17 cellular contexts compared by ENCODE assay signal in genomic region chr11:69372589-69373250, GRCh38.
DNase-seq lines count a peak whose midpoint lies in the region; ATAC-seq and TF ChIP-seq lines count a peak whose summit lies in the region.
"Had no signal": no experiment of that assay in that cellular context is flagged by ENCODE, and none has a peak within 500 bp of the region (broad histone marks: within the 10 kb centered on the region; RNA-seq: fewer than 3 reads in every experiment).

No MANE protein-coding gene starts in this region.

- H3K27me3 Mint-ChIP-seq in activated CD8-positive, alpha-beta T cell treated with anti-CD3 and anti-CD28 coated beads, Interleukin-2, amount 10 ng/mL, durations not matched to agents 7 days and 5 days (ENCODE audit: low read depth) = no peaks in the 10 kb centered on the region

- CTCF ChIA-PET in activated CD8-positive, alpha-beta T cell treated with anti-CD3 and anti-CD28 coated beads, Interleukin-2, amount 10 ng/mL, durations not matched to agents 7 days and 5 days (lab: Charles Lee) = no interaction called here

- intact Hi-C loops in left ventricle myocardium inferior (cut with micrococcal nuclease) = no loop called here
- intact Hi-C loops in right cardiac atrium (cut with DNase I) = no loop called here
- intact Hi-C loops in transverse colon (cut with DNase I; ENCODE audit: low total_unique reads) = no loop called here

- no peak for ATAC-seq in right cardiac atrium
- no peak for ATAC-seq in activated CD8-positive, alpha-beta T cell treated with anti-CD3 and anti-CD28 coated beads, Interleukin-2, amount 10 ng/mL, durations not matched to agents 7 days and 5 days
- ATAC-seq: activated CD4-positive, CD25-positive, alpha-beta regulatory T cell treated with anti-CD3 and anti-CD28 coated beads, Interleukin-2, amount 50 U/mL, for 24 hours; activated naive CD8-positive, alpha-beta T cell treated with anti-CD3 and anti-CD28 coated beads, Interleukin-2, amount 50 U/mL, for 24 hours; esophagus mucosa; gastroesophageal sphincter had no signal

- H3K36me3 Mint-ChIP-seq in activated CD8-positive, alpha-beta T cell treated with anti-CD3 and anti-CD28 coated beads, Interleukin-2, amount 10 ng/mL, durations not matched to agents 7 days and 5 days (ENCODE audit: low read depth) = no peaks in the 10 kb centered on the region

- 94% methylated on average over 13 of the region's 13 CpGs for WGBS in right cardiac atrium
- 73 to 93% methylated on average over 2 to 13 of the region's 13 CpGs for WGBS in transverse colon (ENCODE audit: low coverage in 1 of 2), 2 donors

- H3K4me1 ChIP-seq in left ventricle myocardium inferior (peaks cover 9% of the 10 kb centered on the region), right cardiac atrium (ENCODE audit: control insufficient read depth, insufficient read depth, low read length) (no peaks in the 10 kb centered on the region), right atrium auricular region (no peaks in the 10 kb centered on the region), transverse colon (peaks cover 14 to 40% (median 32%) of the 10 kb centered on the region in 4 donors)
- H3K4me1 ChIP-seq: gastroesophageal sphincter had no signal

- H3K27me3 ChIP-seq in left ventricle myocardium inferior (ENCODE audit: low read depth) (no peaks in the 10 kb centered on the region), right cardiac atrium (ENCODE audit: control insufficient read depth, insufficient read depth) (no peaks in the 10 kb centered on the region), right atrium auricular region (no peaks in the 10 kb centered on the region), transverse colon (no peaks in the 10 kb centered on the region)

- in situ Hi-C loops in transverse colon (cut with MboI; ENCODE audit: low pct_ligation_motif_present in 1 of 4, low pct_unique_long_range_greater_than_20kb in 1 of 4, low sequenced_read_pairs in 3 of 4) = no loop called here

- TF ChIP-seq CTCF in left ventricle myocardium inferior (IDR thresholded peaks at IDR 0.05; ENCODE audit: borderline replicate concordance) (no peak), right atrium auricular region (IDR thresholded peaks at IDR 0.05) (no peak), transverse colon (IDR thresholded peaks at IDR 0.05) (no peak)

- no peak overlapping the region for H3K27ac Mint-ChIP-seq in activated CD8-positive, alpha-beta T cell treated with anti-CD3 and anti-CD28 coated beads, Interleukin-2, amount 10 ng/mL, durations not matched to agents 7 days and 5 days
- H3K27ac Mint-ChIP-seq: activated naive CD8-positive, alpha-beta T cell treated with anti-CD3 and anti-CD28 coated beads, Interleukin-2, amount 50 U/mL, for 24 hours had no signal

- H3K27ac ChIP-seq in left ventricle myocardium inferior (replicated peaks) (no peak overlapping the region), right cardiac atrium (ENCODE audit: low read length) (no peak overlapping the region), right atrium auricular region (no peak overlapping the region), transverse colon (no peak overlapping the region)
- H3K27ac ChIP-seq: dorsolateral prefrontal cortex, gastroesophageal sphincter had no signal

- TF ChIP-seq POLR2A in transverse colon (IDR thresholded peaks at IDR 0.05) = no peak

- no peaks in the 10 kb centered on the region for H3K36me3 ChIP-seq in left ventricle myocardium inferior
- H3K36me3 ChIP-seq in right atrium auricular region = no peaks in the 10 kb centered on the region
- H3K36me3 ChIP-seq in transverse colon = no peaks in the 10 kb centered on the region
- H3K36me3 ChIP-seq: gastroesophageal sphincter had no signal

- peaks cover 13% of the 10 kb centered on the region for H3K9me3 ChIP-seq in left ventricle myocardium inferior (replicated peaks)
- H3K9me3 ChIP-seq in right cardiac atrium (ENCODE audit: control insufficient read depth, low read length) = no peaks in the 10 kb centered on the region
- H3K9me3 ChIP-seq in right atrium auricular region = no peaks in the 10 kb centered on the region
- no peaks in the 10 kb centered on the region for H3K9me3 ChIP-seq in transverse colon
- H3K9me3 ChIP-seq: gastroesophageal sphincter had no signal

- no peak for TF ChIP-seq EP300 in transverse colon (IDR thresholded peaks at IDR 0.05; ENCODE audit: low read depth)

- H3K4me3 Mint-ChIP-seq in activated CD8-positive, alpha-beta T cell treated with anti-CD3 and anti-CD28 coated beads, Interleukin-2, amount 10 ng/mL, durations not matched to agents 7 days and 5 days = no peak overlapping the region
- H3K4me3 Mint-ChIP-seq: activated naive CD8-positive, alpha-beta T cell treated with anti-CD3 and anti-CD28 coated beads, Interleukin-2, amount 50 U/mL, for 24 hours had no signal

- DNase-seq in left ventricle myocardium inferior = peak; percentile 4
- no peak for DNase-seq in right cardiac atrium
- peak; percentile 23 for DNase-seq in NCI-H524 treated with DMSO at 0.1 percent for 48 hours (lab: John Stamatoyannopoulos, UW)
- DNase-seq in right atrium auricular region (ENCODE audit: low spot score) = peak; percentile 32
- DNase-seq in transverse colon = peak; percentile 5
- no peak for DNase-seq in NCI-H82 (lab: John Stamatoyannopoulos, UW)
- DNase-seq in activated CD8-positive, alpha-beta T cell treated with anti-CD3 and anti-CD28 coated beads, Interleukin-2, amount 10 ng/mL, durations not matched to agents 7 days and 5 days = no peak
- no peak for DNase-seq in T-helper 1 cell
- DNase-seq: activated naive CD8-positive, alpha-beta T cell treated with anti-CD3 and anti-CD28 coated beads, Interleukin-2, amount 50 U/mL, for 24 hours; NCI-H187 treated with DMSO at 0.1 percent for 48 hours; occipital lobe; stimulated activated CD4-positive, alpha-beta T cell treated with anti-CD3 and anti-CD28 coated beads, Interleukin-2, amount 100 ng/mL, for 48 hours; T-helper 9 cell had no signal

- H3K4me3 ChIP-seq in left ventricle myocardium inferior (no peak overlapping the region), right cardiac atrium (ENCODE audit: low read length) (no peak overlapping the region), right atrium auricular region (no peak overlapping the region), transverse colon (no peak overlapping the region)
- H3K4me3 ChIP-seq: dorsolateral prefrontal cortex, gastroesophageal sphincter had no signal

- POLR2A ChIA-PET in activated CD8-positive, alpha-beta T cell treated with anti-CD3 and anti-CD28 coated beads, Interleukin-2, amount 10 ng/mL, durations not matched to agents 7 days and 5 days (lab: Charles Lee) = no interaction called here

- H3K9me3 Mint-ChIP-seq in activated CD8-positive, alpha-beta T cell treated with anti-CD3 and anti-CD28 coated beads, Interleukin-2, amount 10 ng/mL, durations not matched to agents 7 days and 5 days (ENCODE audit: insufficient read depth) = no peaks in the 10 kb centered on the region
- H3K9me3 Mint-ChIP-seq: activated naive CD8-positive, alpha-beta T cell treated with anti-CD3 and anti-CD28 coated beads, Interleukin-2, amount 50 U/mL, for 24 hours had no signal

- no peaks in the 10 kb centered on the region for H3K4me1 Mint-ChIP-seq in activated CD8-positive, alpha-beta T cell treated with anti-CD3 and anti-CD28 coated beads, Interleukin-2, amount 10 ng/mL, durations not matched to agents 7 days and 5 days (ENCODE audit: low read depth)
- H3K4me1 Mint-ChIP-seq: activated naive CD8-positive, alpha-beta T cell treated with anti-CD3 and anti-CD28 coated beads, Interleukin-2, amount 50 U/mL, for 24 hours had no signal

Comparison
In these comparisons a context has a peak if more than half of its experiments do, and no peak if none do; other contexts are left out.
1. DNase-seq: peak in left ventricle myocardium inferior (single experiment), NCI-H524 treated with DMSO at 0.1 percent for 48 hours (single experiment), right atrium auricular region (single experiment) and transverse colon (single experiment); none in right cardiac atrium (0 of 3), NCI-H82 (single experiment), activated CD8-positive, alpha-beta T cell treated with anti-CD3 and anti-CD28 coated beads, Interleukin-2, amount 10 ng/mL, durations not matched to agents 7 days and 5 days (single experiment) and T-helper 1 cell (0 of 5).